Comparison of ENCODE assay signal across 9 cellular contexts in the genomic region with DNA sequence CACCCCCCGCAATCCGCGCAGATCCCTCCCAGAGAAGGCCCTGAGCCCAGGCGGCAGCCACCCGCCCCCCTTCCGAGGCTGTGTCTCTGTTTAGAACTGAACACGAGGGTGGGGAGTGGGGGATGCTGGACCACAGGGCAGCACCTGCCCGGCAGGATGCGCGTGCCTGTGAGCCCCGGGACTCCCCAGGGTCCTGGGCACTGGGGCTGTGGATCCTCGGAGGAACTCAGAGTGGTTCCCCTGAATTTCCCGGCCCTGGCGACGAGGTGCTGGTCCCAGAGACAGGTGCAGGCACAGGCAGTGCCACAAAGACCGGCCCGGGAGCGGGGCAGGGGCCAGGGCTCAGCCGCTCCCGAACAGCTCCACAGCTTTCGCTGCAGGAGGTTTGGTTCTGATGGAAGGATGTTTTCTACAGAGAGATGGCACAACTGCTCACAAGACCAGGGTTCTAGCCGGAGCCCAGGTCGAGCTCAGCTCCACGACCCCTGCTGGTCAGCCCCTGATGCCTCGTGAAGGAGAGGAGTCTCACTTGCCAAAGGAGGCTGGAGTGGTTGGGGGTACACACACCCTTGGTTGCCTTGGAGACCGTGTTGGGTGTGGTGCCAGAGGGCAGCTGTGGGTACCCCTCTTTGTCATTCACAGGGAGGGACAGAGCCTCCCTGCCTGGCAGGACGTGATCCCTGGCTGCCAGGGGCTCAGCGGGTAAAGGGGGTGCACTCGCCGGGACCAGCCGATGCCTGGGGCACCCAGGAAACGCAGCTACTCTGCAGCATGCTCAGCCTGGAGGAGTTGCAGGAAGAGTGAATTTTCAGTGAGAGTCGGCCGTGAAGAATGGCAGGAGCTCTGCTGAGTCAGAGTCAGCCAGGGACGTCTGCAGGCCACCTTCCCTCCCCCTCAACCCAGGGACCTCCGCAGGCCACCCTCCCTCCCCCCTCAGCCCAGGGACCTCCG. TPM values are rescaled to one million over a fixed set of nuclear protein-coding genes. Genes with fewer than 3 reads are reported as not detected.
DNase-seq lines count a peak whose midpoint lies in the region; ATAC-seq, FAIRE-seq and TF ChIP-seq lines count a peak whose summit lies in the region.
"Had no signal": no experiment of that assay in that cellular context is flagged by ENCODE, and none has a peak within 500 bp of the region (broad histone marks: within the 10 kb centered on the region; RNA-seq: fewer than 3 reads in every experiment).

No MANE protein-coding gene starts in this region.

- no peak for FAIRE-seq in pancreas (lab: Jason Lieb, UNC)

- TF ChIP-seq POLR2A in GM18505 (IDR thresholded peaks at IDR 0.05; ENCODE audit: borderline replicate concordance, extremely low read depth, insufficient read depth, insufficient read length) = no peak

- TF ChIP-seq CTCF in AG04449 (IDR thresholded peaks at IDR 0.05; ENCODE audit: insufficient read depth, low read length, missing control alignments) (peak; percentile 7), GM13976 (IDR thresholded peaks at IDR 0.05; ENCODE audit: borderline replicate concordance, control extremely low read depth, extremely low read depth, insufficient read depth, missing control alignments) (peak; percentile 19), pancreas (IDR thresholded peaks at IDR 0.05) (no peak)

- no peaks in the 10 kb centered on the region for H3K36me3 Mint-ChIP-seq in T-cell

- H3K4me1 ChIP-seq in ectodermal cell (ENCODE audit: control insufficient read depth, insufficient read depth, low read length) (peaks cover 26% of the 10 kb centered on the region), pancreas (peaks cover 0 to 7% (median 3%) of the 10 kb centered on the region in 3 donors)

- ATAC-seq in T-cell (replicated peaks in 1 of 4) = peak; percentile 24 to 43 (median 41)
- ATAC-seq in pancreas = peak in 3 of 4 donors; percentile 11 to 18 (median 15)
- no peak for ATAC-seq in HG02588 (IDR thresholded peaks at IDR 0.05; ENCODE audit: unreplicated experiment)
- ATAC-seq in GM18505 (IDR thresholded peaks at IDR 0.05; ENCODE audit: unreplicated experiment) = no peak

- H3K27me3 ChIP-seq in ectodermal cell (ENCODE audit: control insufficient read depth, insufficient read depth, low read length, poor library complexity, severe bottlenecking) (peaks cover 32% of the 10 kb centered on the region), pancreas (peaks cover 0 to 12% (median 5%) of the 10 kb centered on the region in 4 donors)

- peaks cover 4 to 13% (median 9%) of the 10 kb centered on the region in 3 donors for H3K4me1 Mint-ChIP-seq in T-cell

- no peak overlapping the region for H3K27ac Mint-ChIP-seq in T-cell

- H3K4me3 Mint-ChIP-seq in T-cell = peak overlapping the region; percentile 32 to 64 (median 60)

- H3K27me3 Mint-ChIP-seq in T-cell = peaks cover 0 to 10% of the 10 kb centered on the region in 2 donors

- POLR2A ChIA-PET in AG04449 (lab: Yijun Ruan, JAX) = no interaction called here
- POLR2A ChIA-PET in T-cell (lab: Charles Lee) = interaction anchor here in 1 of 2 donors (0.6 kb wide), 1 partner anchor 41 kb away, joined by 3 read pairs; no protein-coding TSS in a partner anchor

- in situ Hi-C loops in GM13976 (cut with MboI; ENCODE audit: low sequenced_read_pairs, unreplicated experiment) = no loop called here

- CTCF ChIA-PET in AG04449 (lab: Yijun Ruan, JAX) = interaction anchor here (1.1 kb wide), 1 partner anchor 10 kb away, joined by 3 read pairs; no protein-coding TSS in a partner anchor
- CTCF ChIA-PET in T-cell (lab: Charles Lee) = interaction anchor here in 1 of 2 donors (0.5 kb wide), 1 partner anchor 11 kb away, joined by 3 read pairs; no protein-coding TSS in a partner anchor

- DNase-seq in AG04449 (ENCODE audit: low read depth, low spot score) (no peak), GM13976 (ENCODE audit: low spot score) (peak; percentile 62), T-cell (peak in 5 of 34 experiments; percentile 5 to 27 (median 20)), pancreas (peak in 4 of 6 donors; percentile 10 to 69 (median 41)), NCI-H2107 treated with DMSO at 0.1 percent for 48 hours (lab: John Stamatoyannopoulos, UW; ENCODE audit: unreplicated experiment) (no peak)

- intact Hi-C loops in pancreas (cut with DNase I) = no loop called here

- H3K4me3 ChIP-seq in AG04449 (ENCODE audit: low read depth, low read length) (peak overlapping the region; percentile 51), ectodermal cell (ENCODE audit: insufficient read depth, low read depth, low read length) (peak overlapping the region; percentile 40), pancreas (peak overlapping the region in 2 of 4 donors; percentile 29 to 51)

- H3K27ac ChIP-seq in ectodermal cell (ENCODE audit: insufficient read depth, low read depth, low read length, poor library complexity, severe bottlenecking) (no peak overlapping the region), pancreas (no peak overlapping the region)

- no peaks in the 10 kb centered on the region for H3K9me3 Mint-ChIP-seq in T-cell

- 20 to 21% methylated on average over 34 to 35 of the region's 37 CpGs for WGBS in ectodermal cell, 2 experiments
- 17 to 22% methylated on average over 34 to 36 of the region's 37 CpGs for WGBS in pancreas, 2 donors

- H3K36me3 ChIP-seq in ectodermal cell (ENCODE audit: control insufficient read depth, insufficient read depth, low read length) (no peaks in the 10 kb centered on the region), pancreas (no peaks in the 10 kb centered on the region)

- H3K9me3 ChIP-seq in ectodermal cell (ENCODE audit: control insufficient read depth, low read length) = no peaks in the 10 kb centered on the region
- no peaks in the 10 kb centered on the region for H3K9me3 ChIP-seq in pancreas

RNA-seq across cellular contexts. Expression of a gene that starts 4.4 kb away (rescaled TPM):
- total RNA-seq in T-cell (1 to 10 TPM in 2 of 5 donors, under 1 TPM in 1, not detected in 2; 0.26 to 1.6 (median 1.4) TPM), pancreas (not detected)
- 1.1 TPM for polyA plus RNA-seq in ectodermal cell (2013, experiment 1 of 4)
- 0.66 TPM for polyA plus RNA-seq in ectodermal cell (2013, experiment 2 of 4)
- polyA plus RNA-seq in ectodermal cell (2013, experiment 3 of 4) = 0.59 TPM
- 0.57 TPM for polyA plus RNA-seq in ectodermal cell (2013, experiment 4 of 4)
- polyA plus RNA-seq in pancreas = under 1 TPM; 0.31 to 0.42 TPM
- total RNA-seq: endothelial cell of umbilical vein had no signal
- polyA plus RNA-seq: endothelial cell of umbilical vein had no signal

RNA-seq across cellular contexts. Expression of a gene that starts 28.0 kb away (rescaled TPM):
- total RNA-seq in T-cell = 1 to 10 TPM in 1 of 5 donors, under 1 TPM in 1, not detected in 3; 0.80 to 1.4 TPM
- polyA plus RNA-seq in ectodermal cell (2013, experiment 1 of 4) = not detected
- polyA plus RNA-seq in ectodermal cell (2013, experiment 2 of 4) = 0.18 TPM
- polyA plus RNA-seq in ectodermal cell (2013, experiment 3 of 4) = 0.32 TPM
- not detected for polyA plus RNA-seq in ectodermal cell (2013, experiment 4 of 4)
- total RNA-seq in pancreas = not detected
- polyA plus RNA-seq in pancreas = not detected
- total RNA-seq: endothelial cell of umbilical vein had no signal
- polyA plus RNA-seq: endothelial cell of umbilical vein had no signal

RNA-seq across cellular contexts. Expression of a gene that starts 54.1 kb away (rescaled TPM):
- 1 to 10 TPM; 1.3 to 6.8 (median 5.2) TPM for total RNA-seq in T-cell
- polyA plus RNA-seq in ectodermal cell (2013, experiment 1 of 4) = not detected
- not detected for polyA plus RNA-seq in ectodermal cell (2013, experiment 2 of 4)
- polyA plus RNA-seq in ectodermal cell (2013, experiment 3 of 4) = not detected
- polyA plus RNA-seq in ectodermal cell (2013, experiment 4 of 4) = not detected
- under 1 TPM in 5 of 6 donors, not detected in 1; 0.14 to 0.63 (median 0.29) TPM for total RNA-seq in pancreas
- polyA plus RNA-seq in pancreas = under 1 TPM; 0.09 to 0.23 TPM
- total RNA-seq: endothelial cell of umbilical vein had no signal
- polyA plus RNA-seq: endothelial cell of umbilical vein had no signal

Comparison
In these comparisons a context has a peak if more than half of its experiments do, and no peak if none do; other contexts are left out.
1. DNase-seq: peak in GM13976 (single experiment) and pancreas (4 of 6); none in AG04449 (single experiment) and NCI-H2107 treated with DMSO at 0.1 percent for 48 hours (single experiment).
2. CTCF ChIP-seq: peak in AG04449 (single experiment) and GM13976 (single experiment); none in pancreas (0 of 4).
3. ATAC-seq: peak in T-cell (4 of 4) and pancreas (3 of 4); none in HG02588 (single experiment) and GM18505 (single experiment).